ENCODE assay signal across 12 cellular contexts in genomic region chr6:100446922-100447899, GRCh38. TPM values are rescaled to one million over a fixed set of nuclear protein-coding genes. Genes with fewer than 3 reads are reported as not detected.
DNase-seq lines count a peak whose midpoint lies in the region; ATAC-seq, FAIRE-seq and TF ChIP-seq lines count a peak whose summit lies in the region.
"Had no signal": no experiment of that assay in that cellular context is flagged by ENCODE, and none has a peak within 500 bp of the region (broad histone marks: within the 10 kb centered on the region; RNA-seq: fewer than 3 reads in every experiment).

No MANE protein-coding gene starts in this region.

- intact Hi-C loops in breast epithelium (cut with DNase I; ENCODE audit: low total_unique reads) (no loop called here), mammary epithelial cell (cut with micrococcal nuclease) (no loop called here), HepG2 (cut with micrococcal nuclease; ENCODE audit: unreplicated experiment) (no loop called here)

- H3K9me3 ChIP-seq in breast epithelium (peaks cover 0 to 7% of the 10 kb centered on the region in 2 donors), mammary epithelial cell (replicated peaks; ENCODE audit: insufficient read depth, low read length) (peaks cover 10% of the 10 kb centered on the region), HepG2 (ENCODE audit: low read length) (no peaks in the 10 kb centered on the region), thoracic aorta (no peaks in the 10 kb centered on the region)

- TF ChIP-seq POLR2A in breast epithelium (IDR thresholded peaks at IDR 0.05) (no peak), HepG2 (IDR thresholded peaks at IDR 0.05; ENCODE audit: insufficient read depth in 1 of 2, low read depth in 2 of 2, low read length in 2 of 2) (no peak)

- ATAC-seq in HepG2 = peak; percentile 28
- ATAC-seq in thoracic aorta (ENCODE audit: insufficient number of reproducible peaks, low FRiP score, low read depth) = no peak
- ATAC-seq: activated CD4-positive, alpha-beta T cell treated with anti-CD3 and anti-CD28 coated beads for 36 hours; activated naive CD8-positive, alpha-beta T cell treated with anti-CD3 and anti-CD28 coated beads, Interleukin-2, amount 50 U/mL, for 24 hours had no signal

- H3K4me2 ChIP-seq in mammary epithelial cell (ENCODE audit: insufficient read depth, low read depth, low read length) (no peak overlapping the region), HepG2 (ENCODE audit: low read depth, low read length) (0 out of 2 replicates have a peak overlapping the region, but pooled peaks have one; percentile 33)
- H3K4me2 ChIP-seq: BLaER1 had no signal

- H2AFZ ChIP-seq in mammary epithelial cell (ENCODE audit: low read depth, low read length) (no peak overlapping the region), HepG2 (ENCODE audit: low read length) (no peak overlapping the region)

- H3K27me3 ChIP-seq in breast epithelium = peaks cover 3 to 70% of the 10 kb centered on the region in 2 donors
- peaks cover 31% of the 10 kb centered on the region for H3K27me3 ChIP-seq in mammary epithelial cell (ENCODE audit: insufficient read depth, low read length)
- peaks cover 0 to 28% of the 10 kb centered on the region in 2 experiments; a peak in 2 of 5 replicates for H3K27me3 ChIP-seq in HepG2 (ENCODE audit: control insufficient read depth in 1 of 2, insufficient read depth in 2 of 2, low read length in 2 of 2)
- peaks cover 39% of the 10 kb centered on the region for H3K27me3 ChIP-seq in thoracic aorta (replicated peaks; ENCODE audit: insufficient read depth)
- H3K27me3 ChIP-seq: BLaER1 had no signal

- no peak for TF ChIP-seq CTCF in breast epithelium (IDR thresholded peaks at IDR 0.05)
- no peak for TF ChIP-seq CTCF in mammary epithelial cell (conservative IDR thresholded peaks at IDR 0.05 in 1 of 2, IDR thresholded peaks at IDR 0.05 in 1 of 2; ENCODE audit: extremely low read depth in 1 of 2, insufficient read depth in 1 of 2, low read depth in 1 of 2, low read length in 2 of 2)
- TF ChIP-seq CTCF in HepG2 (CRISPR knock-in tag; IDR thresholded peaks at IDR 0.05) = no peak
- TF ChIP-seq CTCF in thoracic aorta (IDR thresholded peaks at IDR 0.05) = no peak

- FAIRE-seq in HepG2 (lab: Jason Lieb, UNC) (no peak), HTR-8/SVneo (lab: Jason Lieb, UNC) (no peak)

- dilution Hi-C loops in mammary epithelial cell (cut with HindIII; ENCODE audit: low sequenced_read_pairs) = no loop called here

- in situ Hi-C loops in mammary epithelial cell (cut with MboI; ENCODE audit: low sequenced_read_pairs in 2 of 2) (no loop called here), HepG2 (cut with HindIII; ENCODE audit: extremely low pct_ligation_motif_present, low pct_unique_long_range_greater_than_20kb) (no loop called here)

- H3K9ac ChIP-seq in mammary epithelial cell (ENCODE audit: insufficient read depth, low read length) = no peak overlapping the region
- no peak overlapping the region for H3K9ac ChIP-seq in HepG2 (ENCODE audit: insufficient read depth, low read depth, low read length)
- H3K9ac ChIP-seq: BLaER1 had no signal

- H3K4me1 ChIP-seq in breast epithelium (no peaks in the 10 kb centered on the region), mammary epithelial cell (ENCODE audit: insufficient read depth, low read length) (no peaks in the 10 kb centered on the region), HepG2 (ENCODE audit: insufficient read depth, low read length) (no peaks in the 10 kb centered on the region), thoracic aorta (ENCODE audit: control insufficient read depth in 1 of 2, low read depth in 2 of 2) (peaks cover 2 to 19% of the 10 kb centered on the region in 2 donors)
- H3K4me1 ChIP-seq: BLaER1 had no signal

- H3K4me3 ChIP-seq in breast epithelium (peak overlapping the region in 2 of 3 donors; percentile 19 to 50), mammary epithelial cell (replicated peaks in 1 of 3; ENCODE audit: insufficient read depth in 1 of 3, low read depth in 2 of 3, low read length in 3 of 3) (no peak overlapping the region), HepG2 (replicated peaks in 1 of 3; ENCODE audit: insufficient read depth in 1 of 3, low read depth in 2 of 3, low read length in 3 of 3) (no peak overlapping the region), thoracic aorta (peak overlapping the region; percentile 39)
- H3K4me3 ChIP-seq: BLaER1 had no signal

- H3K27ac ChIP-seq in breast epithelium = no peak overlapping the region
- H3K27ac ChIP-seq in mammary epithelial cell (ENCODE audit: insufficient read depth, low read depth, low read length) = no peak overlapping the region
- H3K27ac ChIP-seq in HepG2 (ENCODE audit: extremely low read length, insufficient read depth, low read length) = no peak overlapping the region
- no peak overlapping the region for H3K27ac ChIP-seq in thoracic aorta
- H3K27ac ChIP-seq: BLaER1 had no signal

- no peaks in the 10 kb centered on the region for H3K36me3 ChIP-seq in breast epithelium
- no peaks in the 10 kb centered on the region for H3K36me3 ChIP-seq in mammary epithelial cell (ENCODE audit: insufficient read depth, low read length)
- H3K36me3 ChIP-seq in HepG2 (replicated peaks in 1 of 2; ENCODE audit: control insufficient read depth in 1 of 2, insufficient read depth in 2 of 2, low read length in 2 of 2) = no peaks in the 10 kb centered on the region
- no peaks in the 10 kb centered on the region for H3K36me3 ChIP-seq in thoracic aorta
- H3K36me3 ChIP-seq: BLaER1 had no signal

- DNase-seq in breast epithelium (ENCODE audit: low spot score in 2 of 2) (no peak), mammary epithelial cell (no peak), astrocyte of the hippocampus (ENCODE audit: low read depth, low spot score) (peak; percentile 51), HepG2 (ENCODE audit: low spot score) (no peak), thoracic aorta (ENCODE audit: low spot score) (no peak), HTR-8/SVneo (ENCODE audit: insufficient read length, low spot score) (no peak)
- no peak for DNase-seq in activated effector memory CD4-positive, alpha-beta T cell treated with Interleukin-2 at 50 U/mL for 16 hours
- DNase-seq in activated CD4-positive, CD25-positive, alpha-beta regulatory T cell (lab: John Stamatoyannopoulos, UW) = no peak
- DNase-seq: activated CD4-positive, alpha-beta T cell treated with anti-CD3 and anti-CD28 coated beads for 36 hours; activated naive CD8-positive, alpha-beta T cell treated with anti-CD3 and anti-CD28 coated beads, Interleukin-2, amount 50 U/mL, for 24 hours; effector CD8-positive, alpha-beta T cell had no signal

- POLR2A ChIA-PET in HepG2 (lab: Yijun Ruan, JAX) = no interaction called here

- BruUV-seq in mammary epithelial cell (replicated peaks; lab: Mats Ljungman, UMichigan) (no TSS peak), HepG2 (replicated peaks; lab: Mats Ljungman, UMichigan) (no TSS peak)

- H3K79me2 ChIP-seq in mammary epithelial cell (ENCODE audit: insufficient read depth, low read length) = no peaks in the 10 kb centered on the region
- no peaks in the 10 kb centered on the region for H3K79me2 ChIP-seq in HepG2 (ENCODE audit: insufficient read depth, low read length)

- H4K20me1 ChIP-seq in mammary epithelial cell (ENCODE audit: insufficient read depth, low read length) (no peaks in the 10 kb centered on the region), HepG2 (ENCODE audit: insufficient read depth, low read length) (no peaks in the 10 kb centered on the region)
- H4K20me1 ChIP-seq: BLaER1 had no signal

- CTCF ChIA-PET in mammary epithelial cell (lab: Charles Lee; ENCODE audit: low non-redundant PET) (no interaction called here), HepG2 (lab: Yijun Ruan, JAX; ENCODE audit: low intra/inter-chr PET ratio, low total read pairs) (no interaction called here)

- TF ChIP-seq EP300 in HepG2 (IDR thresholded peaks at IDR 0.05; ENCODE audit: low read depth in 2 of 2, low read length in 2 of 2) (no peak), HepG2 (CRISPR knock-in tag; IDR thresholded peaks at IDR 0.05; ENCODE audit: borderline replicate concordance) (no peak)

- WGBS in mammary epithelial cell (ENCODE audit: low coverage, missing lambda C conversion rate) = 16% methylated on average over 25 of the region's 41 CpGs
- 54% methylated on average over 23 of the region's 41 CpGs for WGBS in HepG2 (ENCODE audit: low lambda C conversion rate)

- no peak for TF ChIP-seq RAD21 in HepG2 (CRISPR knock-in tag; IDR thresholded peaks at IDR 0.05)

TF ChIP-seq in HepG2, 621 proteins besides CTCF, POLR2A, EP300 and RAD21 (continues in another document):
- TF ChIP-seq ZNF124 (CRISPR knock-in tag; IDR thresholded peaks at IDR 0.05) (no peak), FOXO1 (CRISPR knock-in tag; IDR thresholded peaks at IDR 0.05) (no peak), ZNF75D (CRISPR knock-in tag; IDR thresholded peaks at IDR 0.05; ENCODE audit: borderline replicate concordance) (no peak)

RNA-seq across cellular contexts. Expression of gene SIM1, which starts 17.5 kb away (rescaled TPM):
- total RNA-seq in breast epithelium (1 to 10 TPM in 2 of 3 donors, under 1 TPM in 1; 0.59 to 7.2 (median 2.0) TPM), mammary epithelial cell (under 1 TPM in 1 of 2 donors, not detected in 1; under 0.01 TPM), HepG2 (2016; rRNA removed; fragmentation: Illumina TruSeq; extraction: Trizol) (not detected in 2 replicates), thoracic aorta (not detected)
- polyA plus RNA-seq in mammary epithelial cell (not detected), HepG2 (2011; rRNA removed) (not detected in 2 replicates)
- polyA minus RNA-seq in mammary epithelial cell = not detected
- total RNA-seq in HepG2 (2016; cell fraction: cytosol; rRNA removed; fragmentation: Illumina TruSeq; extraction: Trizol; ENCODE audit: low read depth) = not detected in 2 replicates
- total RNA-seq in HepG2 (2016; cell fraction: insoluble cytoplasmic fraction; rRNA removed; fragmentation: Illumina TruSeq; extraction: Trizol) = not detected in 2 replicates
- total RNA-seq in HepG2 (2016; cell fraction: membrane; rRNA removed; fragmentation: Illumina TruSeq; extraction: Trizol) = not detected in 2 replicates
- total RNA-seq in HepG2 (2016; cell fraction: nucleus; rRNA removed; fragmentation: Illumina TruSeq; extraction: Trizol) = not detected in 2 replicates
- not detected in 2 replicates for polyA plus RNA-seq in HepG2 (2011; cell fraction: cytosol; rRNA removed)
- polyA plus RNA-seq in HepG2 (2011; cell fraction: nucleus; rRNA removed) = not detected in 2 replicates
- not detected in 2 replicates for polyA plus RNA-seq in HepG2 (2012)
- polyA plus RNA-seq in HepG2 (2016; cell fraction: cytosol; fragmentation: Illumina TruSeq; extraction: Trizol; ENCODE audit: low read depth) = not detected in 2 replicates
- polyA plus RNA-seq in HepG2 (2016; cell fraction: insoluble cytoplasmic fraction; fragmentation: Illumina TruSeq; extraction: Trizol; ENCODE audit: low read depth) = not detected in 2 replicates
- polyA plus RNA-seq in HepG2 (2016; cell fraction: membrane; fragmentation: Illumina TruSeq; extraction: Trizol; ENCODE audit: low read depth) = not detected in 2 replicates
- polyA plus RNA-seq in HepG2 (2016; cell fraction: nucleus; fragmentation: Illumina TruSeq; extraction: Trizol; ENCODE audit: insufficient read depth, low read depth) = not detected in 2 replicates
- not detected in 2 replicates for polyA minus RNA-seq in HepG2 (2011; rRNA and poly(A)+ RNA removed; ENCODE audit: low replicate concordance)
- polyA minus RNA-seq in HepG2 (2011; cell fraction: cytosol; rRNA and poly(A)+ RNA removed) = not detected in 2 replicates
- not detected in 2 replicates for polyA minus RNA-seq in HepG2 (2011; cell fraction: nucleus; rRNA and poly(A)+ RNA removed)
- total RNA-seq: activated CD4-positive, alpha-beta T cell treated with anti-CD3 and anti-CD28 coated beads for 36 hours had no signal

Comparison
In these comparisons a context has a peak if more than half of its experiments do, and no peak if none do; other contexts are left out.
1. H3K4me3 ChIP-seq: peak in breast epithelium (2 of 3) and thoracic aorta (single experiment); none in mammary epithelial cell (0 of 3) and HepG2 (0 of 3).